10 cellular contexts compared by ENCODE assay signal in the genomic region with DNA sequence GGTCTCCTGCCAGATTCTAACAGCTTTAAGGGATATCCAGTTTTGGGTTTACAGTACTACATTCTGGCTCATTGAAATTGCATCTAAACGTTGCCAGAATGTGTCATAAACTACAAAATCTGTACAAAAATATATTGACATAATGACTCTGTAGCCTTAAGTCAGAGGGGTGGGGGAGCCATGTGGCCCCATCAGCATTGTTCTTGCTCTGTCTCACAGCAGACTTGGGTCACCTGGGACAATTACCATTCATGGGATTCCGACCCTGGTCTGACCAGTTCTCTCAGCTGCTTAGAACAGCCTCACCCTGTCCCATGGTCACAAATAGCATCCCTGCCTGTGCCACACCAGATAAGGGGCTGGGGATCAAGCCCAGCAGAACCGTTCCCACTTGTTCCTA. TPM values are rescaled to one million over a fixed set of nuclear protein-coding genes. Genes with fewer than 3 reads are reported as not detected.
A peak's percentile ranks its signal among the peaks of the same experiment; 100 is the strongest.
DNase-seq lines count a peak whose midpoint lies in the region; ATAC-seq and TF ChIP-seq lines count a peak whose summit lies in the region.
"Had no signal": no experiment of that assay in that cellular context is flagged by ENCODE, and none has a peak within 500 bp of the region (broad histone marks: within the 10 kb centered on the region; RNA-seq: fewer than 3 reads in every experiment).

No MANE protein-coding gene starts in this region.

- TF ChIP-seq POLR2A in gastroesophageal sphincter (IDR thresholded peaks at IDR 0.05) (no peak), gastrocnemius medialis (IDR thresholded peaks at IDR 0.05) (no peak), ovary (IDR thresholded peaks at IDR 0.05) (no peak)

- H4K20me1 ChIP-seq in MM.1S (ENCODE audit: insufficient read depth, low read length) = no peaks in the 10 kb centered on the region

- H3F3A ChIP-seq in MM.1S (ENCODE audit: insufficient read depth, low read length) = peaks cover 19% of the 10 kb centered on the region

- in situ Hi-C loops in gastrocnemius medialis (cut with MboI; ENCODE audit: low sequenced_read_pairs in 4 of 4) = no loop called here

- peaks cover 58% of the 10 kb centered on the region for H3K4me1 Mint-ChIP-seq in activated naive CD8-positive, alpha-beta T cell treated with anti-CD3 and anti-CD28 coated beads for 36 hours

- no peak overlapping the region for H3K4me2 ChIP-seq in MM.1S (ENCODE audit: low read depth, low read length)

- peak overlapping the region; percentile 98 for H3K27ac Mint-ChIP-seq in activated naive CD8-positive, alpha-beta T cell treated with anti-CD3 and anti-CD28 coated beads for 36 hours

- H3K4me3 ChIP-seq in gastroesophageal sphincter (no peak overlapping the region), gastrocnemius medialis (no peak overlapping the region), ovary (no peak overlapping the region), MM.1S (ENCODE audit: low read length) (no peak overlapping the region)
- H3K4me3 ChIP-seq: cardiac muscle cell had no signal

- no peaks in the 10 kb centered on the region for H3K27me3 Mint-ChIP-seq in activated naive CD8-positive, alpha-beta T cell treated with anti-CD3 and anti-CD28 coated beads for 36 hours

- ATAC-seq in gastroesophageal sphincter = no peak
- ATAC-seq in gastrocnemius medialis = no peak
- ATAC-seq in GM18867 (IDR thresholded peaks at IDR 0.05; ENCODE audit: unreplicated experiment) = no peak

- H3K27me3 ChIP-seq in gastroesophageal sphincter (no peaks in the 10 kb centered on the region), gastrocnemius medialis (no peaks in the 10 kb centered on the region), ovary (no peaks in the 10 kb centered on the region), MM.1S (replicated peaks; ENCODE audit: insufficient read depth, low read length) (no peaks in the 10 kb centered on the region)
- H3K27me3 ChIP-seq: cardiac muscle cell had no signal

- peaks cover 5% of the 10 kb centered on the region for H3K36me3 Mint-ChIP-seq in activated naive CD8-positive, alpha-beta T cell treated with anti-CD3 and anti-CD28 coated beads for 36 hours

- TF ChIP-seq EP300 in gastroesophageal sphincter (IDR thresholded peaks at IDR 0.05) (no peak), ovary (IDR thresholded peaks at IDR 0.05) (no peak)

- H3K36me3 ChIP-seq in gastroesophageal sphincter = no peaks in the 10 kb centered on the region
- no peaks in the 10 kb centered on the region for H3K36me3 ChIP-seq in gastrocnemius medialis
- H3K36me3 ChIP-seq in ovary = no peaks in the 10 kb centered on the region
- no peaks in the 10 kb centered on the region for H3K36me3 ChIP-seq in MM.1S (replicated peaks; ENCODE audit: insufficient read depth, low read length)
- H3K36me3 ChIP-seq: cardiac muscle cell had no signal

- no peak overlapping the region for H3K9ac ChIP-seq in MM.1S (ENCODE audit: low read length)

- no peaks in the 10 kb centered on the region for H3K9me3 ChIP-seq in gastroesophageal sphincter
- H3K9me3 ChIP-seq in gastrocnemius medialis = no peaks in the 10 kb centered on the region
- H3K9me3 ChIP-seq in ovary = no peaks in the 10 kb centered on the region
- H3K9me3 ChIP-seq in MM.1S (replicated peaks; ENCODE audit: insufficient read depth, low read length) = no peaks in the 10 kb centered on the region

- peaks cover 4% of the 10 kb centered on the region for H3K9me3 Mint-ChIP-seq in activated naive CD8-positive, alpha-beta T cell treated with anti-CD3 and anti-CD28 coated beads for 36 hours

- no peaks in the 10 kb centered on the region for H3K9me2 ChIP-seq in MM.1S (replicated peaks; ENCODE audit: insufficient read depth, low read length)

- H3K27ac ChIP-seq in gastroesophageal sphincter = peak overlapping the region; percentile 79 to 86 (median 80)
- H3K27ac ChIP-seq in gastrocnemius medialis = peak overlapping the region; percentile 78 to 92 (median 84)
- H3K27ac ChIP-seq in ovary = peak overlapping the region in 1 of 2 donors; percentile 30
- H3K27ac ChIP-seq in MM.1S (ENCODE audit: low read length) = no peak overlapping the region
- H3K27ac ChIP-seq: cardiac muscle cell had no signal

- H3K79me2 ChIP-seq in MM.1S (ENCODE audit: low read length) = no peaks in the 10 kb centered on the region

- no peak overlapping the region for H3K4me3 Mint-ChIP-seq in activated naive CD8-positive, alpha-beta T cell treated with anti-CD3 and anti-CD28 coated beads for 36 hours

- intact Hi-C loops in gastrocnemius medialis (cut with DNase I; ENCODE audit: low total_unique reads) (loop anchor here (1.0 kb wide), 1 partner anchor 38 kb away; no protein-coding TSS in a partner anchor), ovary (cut with DNase I) (no loop called here)

- H3K4me1 ChIP-seq in gastroesophageal sphincter (peaks cover 10 to 48% (median 13%) of the 10 kb centered on the region in 3 donors), gastrocnemius medialis (peaks cover 28 to 32% of the 10 kb centered on the region in 2 donors), ovary (ENCODE audit: insufficient read depth) (peaks cover 12% of the 10 kb centered on the region), MM.1S (ENCODE audit: low read length) (peaks cover 38% of the 10 kb centered on the region)

- DNase-seq in ELR (ENCODE audit: low read depth) = peak; percentile 26
- no peak for DNase-seq in activated naive CD8-positive, alpha-beta T cell treated with anti-CD3 and anti-CD28 coated beads for 36 hours
- no peak for DNase-seq in gastrocnemius medialis
- DNase-seq in NCI-H526 (lab: John Stamatoyannopoulos, UW) = no peak
- no peak for DNase-seq in ovary
- DNase-seq in MM.1S = no peak
- DNase-seq: NCI-H187 had no signal

- 42 to 100% methylated on average over 1 to 3 of the region's 3 CpGs for WGBS in gastroesophageal sphincter (ENCODE audit: low coverage in 1 of 2), 2 donors
- 54 to 65% (median 60%) methylated on average over 3 of the region's 3 CpGs for WGBS in ovary, 3 donors

- no peak for TF ChIP-seq CTCF in gastroesophageal sphincter (IDR thresholded peaks at IDR 0.05)
- TF ChIP-seq CTCF in gastrocnemius medialis (IDR thresholded peaks at IDR 0.05 in 4 of 5, conservative IDR thresholded peaks at IDR 0.05 in 1 of 5) = no peak
- no peak for TF ChIP-seq CTCF in ovary (IDR thresholded peaks at IDR 0.05)
- TF ChIP-seq CTCF in MM.1S (IDR thresholded peaks at IDR 0.05; ENCODE audit: low read length) = no peak

- H2AFZ ChIP-seq in MM.1S (ENCODE audit: low read length) = no peak overlapping the region

RNA-seq across cellular contexts. Expression of a gene that starts 43.3 kb away (rescaled TPM):
- total RNA-seq in activated naive CD8-positive, alpha-beta T cell treated with anti-CD3 and anti-CD28 coated beads for 36 hours = 10 to 100 TPM; 40.5 to 41.1 TPM
- total RNA-seq in gastroesophageal sphincter (100 to 1,000 TPM; 173 to 222 (median 192) TPM), gastrocnemius medialis (10 to 100 TPM; 59.5 to 92.6 (median 74.1) TPM), ovary (100 to 1,000 TPM; 127 to 198 (median 168) TPM)
- polyA plus RNA-seq in ovary = 10 to 100 TPM; 47.8 to 73.5 TPM
